Comparison of ENCODE assay signal across 11 cellular contexts in genomic region chr7:38321515-38321944, GRCh38.
A peak's percentile ranks its signal among the peaks of the same experiment; 100 is the strongest.
DNase-seq lines count a peak whose midpoint lies in the region; ATAC-seq, FAIRE-seq and TF ChIP-seq lines count a peak whose summit lies in the region.
"Had no signal": no experiment of that assay in that cellular context is flagged by ENCODE, and none has a peak within 500 bp of the region (broad histone marks: within the 10 kb centered on the region; RNA-seq: fewer than 3 reads in every experiment).

No MANE protein-coding gene starts in this region.

- H3K36me3 ChIP-seq in bronchial epithelial cell (ENCODE audit: control insufficient read depth, insufficient read depth, low read length) = no peaks in the 10 kb centered on the region
- H3K36me3 ChIP-seq: BE2C had no signal

- H3K27ac Mint-ChIP-seq in stimulated activated memory B cell treated with anti-CD40 and anti-IgM and Interleukin-4, amounts not matched to agents 10 μg/mL and 1 μg/mL and 100 μg/mL, for 72 hours = no peak overlapping the region

- peaks cover 6% of the 10 kb centered on the region for H3K4me1 Mint-ChIP-seq in stimulated activated memory B cell treated with anti-CD40 and anti-IgM and Interleukin-4, amounts not matched to agents 10 μg/mL and 1 μg/mL and 100 μg/mL, for 72 hours

- peak; percentile 31 to 48 for DNase-seq in activated CD4-positive, alpha-beta T cell treated with anti-CD3 and anti-CD28 coated beads, Interleukin-2, amount 50 U/mL, for 48 hours
- no peak for DNase-seq in activated CD4-positive, alpha-beta T cell treated with anti-CD3 and anti-CD28 coated beads for 1 hour
- peak; percentile 64 for DNase-seq in M059J (ENCODE audit: low read depth)
- peak; percentile 44 for DNase-seq in bronchial epithelial cell (ENCODE audit: low read depth)
- peak; percentile 55 for DNase-seq in renal cortical epithelial cell (ENCODE audit: low read depth)
- DNase-seq in GF-D8 (lab: John Stamatoyannopoulos, UW) = no peak
- DNase-seq: BE2C, right cardiac atrium had no signal

- H3K36me3 Mint-ChIP-seq in stimulated activated memory B cell treated with anti-CD40 and anti-IgM and Interleukin-4, amounts not matched to agents 10 μg/mL and 1 μg/mL and 100 μg/mL, for 72 hours = no peaks in the 10 kb centered on the region

- FAIRE-seq in bronchial epithelial cell (lab: Jason Lieb, UNC) = no peak
- FAIRE-seq: H1 had no signal

- no peaks in the 10 kb centered on the region for H3K27me3 ChIP-seq in bronchial epithelial cell (ENCODE audit: control insufficient read depth, insufficient read depth, low read length)
- H3K27me3 ChIP-seq: BE2C had no signal

- H3K27me3 Mint-ChIP-seq in stimulated activated memory B cell treated with anti-CD40 and anti-IgM and Interleukin-4, amounts not matched to agents 10 μg/mL and 1 μg/mL and 100 μg/mL, for 72 hours = peaks cover 34% of the 10 kb centered on the region

- no peak overlapping the region for H3K4me3 Mint-ChIP-seq in stimulated activated memory B cell treated with anti-CD40 and anti-IgM and Interleukin-4, amounts not matched to agents 10 μg/mL and 1 μg/mL and 100 μg/mL, for 72 hours

- no peak for ATAC-seq in HG02840 (IDR thresholded peaks at IDR 0.05; ENCODE audit: low FRiP score, unreplicated experiment)
- ATAC-seq in stimulated activated memory B cell treated with anti-CD40 and anti-IgM and Interleukin-4, amounts not matched to agents 10 μg/mL and 1 μg/mL and 100 μg/mL, for 72 hours = no peak
- ATAC-seq: right cardiac atrium had no signal

- no peak overlapping the region for H3K4me3 ChIP-seq in bronchial epithelial cell (ENCODE audit: low read depth, low read length)

- TF ChIP-seq CTCF in bronchial epithelial cell (IDR thresholded peaks at IDR 0.05; ENCODE audit: insufficient read depth, low read length, severe bottlenecking) = no peak

- H3K9me3 Mint-ChIP-seq in stimulated activated memory B cell treated with anti-CD40 and anti-IgM and Interleukin-4, amounts not matched to agents 10 μg/mL and 1 μg/mL and 100 μg/mL, for 72 hours = no peaks in the 10 kb centered on the region

Comparison
In these comparisons a context has a peak if more than half of its experiments do, and no peak if none do; other contexts are left out.
1. DNase-seq: peak in activated CD4-positive, alpha-beta T cell treated with anti-CD3 and anti-CD28 coated beads, Interleukin-2, amount 50 U/mL, for 48 hours (2 of 2), M059J (single experiment), bronchial epithelial cell (single experiment) and renal cortical epithelial cell (single experiment); none in activated CD4-positive, alpha-beta T cell treated with anti-CD3 and anti-CD28 coated beads for 1 hour (single experiment) and GF-D8 (single experiment).